ENCODE assay signal across 8 cellular contexts in genomic region chr2:27409321-27410073, GRCh38. TPM values are rescaled to one million over a fixed set of nuclear protein-coding genes. Genes with fewer than 3 reads are reported as not detected.
A peak's percentile ranks its signal among the peaks of the same experiment; 100 is the strongest.
DNase-seq lines count a peak whose midpoint lies in the region; ATAC-seq, FAIRE-seq and TF ChIP-seq lines count a peak whose summit lies in the region.

A gene with protein sequence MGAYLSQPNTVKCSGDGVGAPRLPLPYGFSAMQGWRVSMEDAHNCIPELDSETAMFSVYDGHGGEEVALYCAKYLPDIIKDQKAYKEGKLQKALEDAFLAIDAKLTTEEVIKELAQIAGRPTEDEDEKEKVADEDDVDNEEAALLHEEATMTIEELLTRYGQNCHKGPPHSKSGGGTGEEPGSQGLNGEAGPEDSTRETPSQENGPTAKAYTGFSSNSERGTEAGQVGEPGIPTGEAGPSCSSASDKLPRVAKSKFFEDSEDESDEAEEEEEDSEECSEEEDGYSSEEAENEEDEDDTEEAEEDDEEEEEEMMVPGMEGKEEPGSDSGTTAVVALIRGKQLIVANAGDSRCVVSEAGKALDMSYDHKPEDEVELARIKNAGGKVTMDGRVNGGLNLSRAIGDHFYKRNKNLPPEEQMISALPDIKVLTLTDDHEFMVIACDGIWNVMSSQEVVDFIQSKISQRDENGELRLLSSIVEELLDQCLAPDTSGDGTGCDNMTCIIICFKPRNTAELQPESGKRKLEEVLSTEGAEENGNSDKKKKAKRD (minus strand): TSS chr2:27409591. CDS start chr2:27409422, 169 bp downstream.

- peak within 1 kb of the TSS; percentile 97 for H3K27ac Mint-ChIP-seq in WTC11

- POLR2A ChIA-PET in WTC11 (lab: Charles Lee) = interaction anchor here (0.6 to 2.5 kb wide), 3 partner anchors 19 to 232 kb away, joined by 3 to 28 read pairs (median 3); partner anchors contain the start of genes NRBP1 and ZNF513

- ATAC-seq in HG03175 (IDR thresholded peaks at IDR 0.05; ENCODE audit: unreplicated experiment) = peak; percentile 95
- peak; percentile 92 for ATAC-seq in WTC11

- H3K36me3 ChIP-seq in bronchial epithelial cell (ENCODE audit: control insufficient read depth, insufficient read depth, low read length) = no peaks in the 10 kb centered on the region

- peak within 1 kb of the TSS; percentile 84 for H3K4me3 Mint-ChIP-seq in WTC11

- peak; percentile 98 for DNase-seq in AG08396 (ENCODE audit: low spot score)
- DNase-seq in NCI-H226 = peak; percentile 87
- peak; percentile 98 for DNase-seq in WTC11 (ENCODE audit: low spot score)
- DNase-seq in bronchial epithelial cell (ENCODE audit: low read depth) = peak; percentile 85
- DNase-seq in iPS-NIHi7 (ENCODE audit: extremely low spot score) = peak; percentile 96
- peak; percentile 70 for DNase-seq in smooth muscle cell of the brain vasculature (ENCODE audit: low read depth, low spot score)

- peak; percentile 98 for TF ChIP-seq POLR2A in GM18951 (IDR thresholded peaks at IDR 0.05; ENCODE audit: extremely low read depth, insufficient read depth, insufficient read length)

- FAIRE-seq in bronchial epithelial cell (lab: Jason Lieb, UNC) = no peak

- peaks cover 8% of the 10 kb centered on the region for H3K9me3 Mint-ChIP-seq in WTC11

- H3K27me3 Mint-ChIP-seq in WTC11 (ENCODE audit: low read depth) = peaks cover 13% of the 10 kb centered on the region

- TF ChIP-seq CTCF in WTC11 (IDR thresholded peaks at IDR 0.05) (no peak), bronchial epithelial cell (IDR thresholded peaks at IDR 0.05; ENCODE audit: insufficient read depth, low read length, severe bottlenecking) (no peak)

- CTCF ChIA-PET in WTC11 (lab: Charles Lee) = interaction anchor here (0.6 to 3.9 kb wide), 7 partner anchors 9 to 274 kb away, joined by 3 to 52 read pairs (median 4); partner anchors contain the start of genes NRBP1, ZNF512 and ZNF513

- H3K4me1 Mint-ChIP-seq in WTC11 = peaks cover 18% of the 10 kb centered on the region

- peak within 1 kb of the TSS; percentile 96 for H3K4me3 ChIP-seq in bronchial epithelial cell (ENCODE audit: low read depth, low read length)

- in situ Hi-C loops in GM18951 (cut with MboI; ENCODE audit: low sequenced_read_pairs, unreplicated experiment) = no loop called here

- H3K27me3 ChIP-seq in bronchial epithelial cell (ENCODE audit: control insufficient read depth, insufficient read depth, low read length) = no peaks in the 10 kb centered on the region

- H3K36me3 Mint-ChIP-seq in WTC11 = peaks cover 13% of the 10 kb centered on the region

TF ChIP-seq in WTC11, 78 proteins besides CTCF, POLR2A, EP300 and RAD21 (continues in another document):
- TF ChIP-seq ETV6 (CRISPR knock-in tag; IDR thresholded peaks at IDR 0.05) (peak; percentile 92), ZNF232 (CRISPR knock-in tag; IDR thresholded peaks at IDR 0.05) (peak; percentile 87; the same call in 1 of the 2 replicates), CBFB (CRISPR knock-in tag; IDR thresholded peaks at IDR 0.05; ENCODE audit: low read depth) (peak; percentile 93; the same call in 1 of the 2 replicates), USF1 (CRISPR knock-in tag; IDR thresholded peaks at IDR 0.05) (peak; percentile 56; the same call in 1 of the 2 replicates), AR (CRISPR knock-in tag; IDR thresholded peaks at IDR 0.05) (no peak), ZNF671 (CRISPR knock-in tag; IDR thresholded peaks at IDR 0.05) (no peak), TEAD1 (CRISPR knock-in tag; IDR thresholded peaks at IDR 0.05) (0 out of 2 replicates have a peak, but pooled peaks have one; percentile 27), ZNF512 (CRISPR knock-in tag; IDR thresholded peaks at IDR 0.05; ENCODE audit: borderline replicate concordance) (no peak), ATF1 (CRISPR knock-in tag; IDR thresholded peaks at IDR 0.05) (peak; percentile 73; the same call in 1 of the 2 replicates), RELA (CRISPR knock-in tag; IDR thresholded peaks at IDR 0.05; ENCODE audit: borderline replicate concordance) (peak; percentile 85; the same call in 1 of the 2 replicates), NFYB (CRISPR knock-in tag; conservative IDR thresholded peaks at IDR 0.05; ENCODE audit: low read depth) (no peak; the same call in 1 of the 2 replicates), RORB (CRISPR knock-in tag; IDR thresholded peaks at IDR 0.05) (no peak), ESRRA (CRISPR knock-in tag; IDR thresholded peaks at IDR 0.05; ENCODE audit: borderline replicate concordance) (peak; percentile 89; the same call in 1 of the 2 replicates)
- TF ChIP-seq, protein P1, sequence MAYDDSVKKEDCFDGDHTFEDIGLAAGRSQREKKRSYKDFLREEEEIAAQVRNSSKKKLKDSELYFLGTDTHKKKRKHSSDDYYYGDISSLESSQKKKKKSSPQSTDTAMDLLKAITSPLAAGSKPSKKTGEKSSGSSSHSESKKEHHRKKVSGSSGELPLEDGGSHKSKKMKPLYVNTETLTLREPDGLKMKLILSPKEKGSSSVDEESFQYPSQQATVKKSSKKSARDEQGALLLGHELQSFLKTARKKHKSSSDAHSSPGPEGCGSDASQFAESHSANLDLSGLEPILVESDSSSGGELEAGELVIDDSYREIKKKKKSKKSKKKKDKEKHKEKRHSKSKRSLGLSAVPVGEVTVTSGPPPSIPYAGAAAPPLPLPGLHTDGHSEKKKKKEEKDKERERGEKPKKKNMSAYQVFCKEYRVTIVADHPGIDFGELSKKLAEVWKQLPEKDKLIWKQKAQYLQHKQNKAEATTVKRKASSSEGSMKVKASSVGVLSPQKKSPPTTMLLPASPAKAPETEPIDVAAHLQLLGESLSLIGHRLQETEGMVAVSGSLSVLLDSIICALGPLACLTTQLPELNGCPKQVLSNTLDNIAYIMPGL (CRISPR knock-in tag; IDR thresholded peaks at IDR 0.05) = peak; percentile 96; the same call in 1 of the 2 replicates
- TF ChIP-seq, protein P2, sequence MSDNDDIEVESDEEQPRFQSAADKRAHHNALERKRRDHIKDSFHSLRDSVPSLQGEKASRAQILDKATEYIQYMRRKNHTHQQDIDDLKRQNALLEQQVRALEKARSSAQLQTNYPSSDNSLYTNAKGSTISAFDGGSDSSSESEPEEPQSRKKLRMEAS (CRISPR knock-in tag; IDR thresholded peaks at IDR 0.05) = peak; percentile 95

RNA-seq across cellular contexts. Expression of the gene that starts here (rescaled TPM):
- total RNA-seq in WTC11 (2021) (140 to 193 TPM (median 147 TPM) in 3 replicates), bronchial epithelial cell (94.2 and 143 TPM in 2 replicates)

Comparison
In these comparisons a context has a peak if more than half of its experiments do, and no peak if none do; other contexts are left out.
1. Peak in every context shown above with its lines: DNase-seq, ATAC-seq and H3K4me3 ChIP-seq.